In genomic region chr10:62166331-62167154, GRCh38 we compare ENCODE assay signal across 8 cellular contexts.
DNase-seq lines count a peak whose midpoint lies in the region; ATAC-seq and TF ChIP-seq lines count a peak whose summit lies in the region.

No MANE protein-coding gene starts in this region.

- peak; percentile 2 for DNase-seq in RPMI8226
- peak; percentile 88 for DNase-seq in osteoblast (ENCODE audit: insufficient read length, low spot score, missing footprints)
- DNase-seq in HuH-7.5 (ENCODE audit: low spot score): no peak
- DNase-seq in stimulated activated naive CD4-positive, alpha-beta T cell treated with Interleukin-2 at 50 U/mL for 16 hours (lab: John Stamatoyannopoulos, UW): no peak
- no peak for DNase-seq in LoVo (ENCODE audit: low spot score)
- no peak for DNase-seq in activated CD4-positive, alpha-beta T cell treated with anti-CD3 and anti-CD28 coated beads for 48 hours

- ATAC-seq in GM18909 (IDR thresholded peaks at IDR 0.05; ENCODE audit: poor library complexity, unreplicated experiment): peak; percentile 99
- peak; percentile 100 for ATAC-seq in HG02938 (IDR thresholded peaks at IDR 0.05; ENCODE audit: unreplicated experiment)

- no peaks in the 10 kb centered on the region for H3K79me2 ChIP-seq in osteoblast (ENCODE audit: insufficient read depth, low read length)

- H3K4me1 ChIP-seq in osteoblast (ENCODE audit: insufficient read depth, low read length): peaks cover 20% of the 10 kb centered on the region

- peak overlapping the region; percentile 69 for H3K27ac ChIP-seq in osteoblast (ENCODE audit: low read depth, low read length)

- H3K9me3 ChIP-seq in osteoblast (ENCODE audit: low read depth, low read length): no peaks in the 10 kb centered on the region

- H3K27me3 ChIP-seq in osteoblast (ENCODE audit: insufficient read depth, low read length): no peaks in the 10 kb centered on the region

- H2AFZ ChIP-seq in osteoblast (ENCODE audit: low read length): peak overlapping the region; percentile 75

- no peaks in the 10 kb centered on the region for H4K20me1 ChIP-seq in osteoblast (ENCODE audit: insufficient read depth, low read length)

- peak overlapping the region; percentile 59 for H3K4me2 ChIP-seq in osteoblast (ENCODE audit: insufficient read depth, low read length)

- no peaks in the 10 kb centered on the region for H3K36me3 ChIP-seq in osteoblast (ENCODE audit: insufficient read depth, low read length)

- no peak for TF ChIP-seq CTCF in osteoblast (IDR thresholded peaks at IDR 0.05; ENCODE audit: extremely low read depth, low read depth, low read length)

- peak overlapping the region; percentile 4 for H3K4me3 ChIP-seq in osteoblast (ENCODE audit: insufficient read depth, low read length)

Comparison
In these comparisons a context has a peak if more than half of its experiments do, and no peak if none do; other contexts are left out.
1. DNase-seq: peak in RPMI8226 (single experiment) and osteoblast (single experiment); none in HuH-7.5 (single experiment), stimulated activated naive CD4-positive, alpha-beta T cell treated with Interleukin-2 at 50 U/mL for 16 hours (single experiment), LoVo (single experiment) and activated CD4-positive, alpha-beta T cell treated with anti-CD3 and anti-CD28 coated beads for 48 hours (single experiment).